1 cellular context compared by ENCODE assay signal in genomic region chr9:32387256-32387655, GRCh38.
TF ChIP-seq lines count a peak whose summit lies in the region.

No MANE protein-coding gene starts in this region.

TF ChIP-seq in endothelial cell of umbilical vein, 7 proteins besides CTCF, POLR2A, EP300 and RAD21:
- TF ChIP-seq POLR2AphosphoS5 (IDR thresholded peaks at IDR 0.05; ENCODE audit: insufficient read depth, low read depth, low read length): no peak
- TF ChIP-seq FOS (IDR thresholded peaks at IDR 0.05; ENCODE audit: borderline replicate concordance, insufficient read depth, low read length): no peak
- no peak for TF ChIP-seq JUN (IDR thresholded peaks at IDR 0.05; ENCODE audit: borderline replicate concordance, insufficient read depth, insufficient read length, low read depth)
- no peak for TF ChIP-seq GATA2 (IDR thresholded peaks at IDR 0.05; ENCODE audit: insufficient read depth, insufficient read length, low read depth, low read length)
- TF ChIP-seq MYC (IDR thresholded peaks at IDR 0.05; ENCODE audit: low read depth, low read length): no peak
- TF ChIP-seq, protein P1, sequence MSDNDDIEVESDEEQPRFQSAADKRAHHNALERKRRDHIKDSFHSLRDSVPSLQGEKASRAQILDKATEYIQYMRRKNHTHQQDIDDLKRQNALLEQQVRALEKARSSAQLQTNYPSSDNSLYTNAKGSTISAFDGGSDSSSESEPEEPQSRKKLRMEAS (IDR thresholded peaks at IDR 0.05; ENCODE audit: insufficient read depth, insufficient read length): no peak
- TF ChIP-seq EZH2 (IDR thresholded peaks at IDR 0.05; ENCODE audit: borderline replicate concordance, low read depth, low read length, severe bottlenecking): no peak
TF ChIP-seq in endothelial cell of umbilical vein: peak in this region for 0.
